10 cellular contexts compared by ENCODE assay signal in genomic region chr5:84113246-84114118, GRCh38.
DNase-seq lines count a peak whose midpoint lies in the region; ATAC-seq, FAIRE-seq and TF ChIP-seq lines count a peak whose summit lies in the region.
"Had no signal": no experiment of that assay in that cellular context is flagged by ENCODE, and none has a peak within 500 bp of the region (broad histone marks: within the 10 kb centered on the region; RNA-seq: fewer than 3 reads in every experiment).

No MANE protein-coding gene starts in this region.

- H4K20me1 ChIP-seq in astrocyte (ENCODE audit: insufficient read depth, low read length), result peaks cover 9% of the 10 kb centered on the region
- H4K20me1 ChIP-seq in SK-N-SH (ENCODE audit: insufficient read depth), result no peaks in the 10 kb centered on the region

- POLR2A ChIA-PET in SK-N-SH (lab: Yijun Ruan, JAX), result no interaction called here

- no peak for ATAC-seq in stimulated activated memory B cell treated with anti-CD40 and anti-IgM and Interleukin-4, amounts not matched to agents 10 μg/mL and 1 μg/mL and 100 μg/mL, for 72 hours
- ATAC-seq: activated naive CD4-positive, alpha-beta T cell treated with anti-CD3 and anti-CD28 coated beads, Interleukin-2, amount 50 U/mL, for 72 hours had no signal

- H3K27ac ChIP-seq in astrocyte (ENCODE audit: low read depth, low read length), result no peak overlapping the region
- H3K27ac ChIP-seq in SK-N-SH (ENCODE audit: low read depth in 2 of 2, low read length in 1 of 2), result no peak overlapping the region

- no peak overlapping the region for H3K27ac Mint-ChIP-seq in astrocyte (ENCODE audit: unreplicated experiment)
- H3K27ac Mint-ChIP-seq in chondrocyte (ENCODE audit: unreplicated experiment), result no peak overlapping the region
- no peak overlapping the region for H3K27ac Mint-ChIP-seq in stimulated activated memory B cell treated with anti-CD40 and anti-IgM and Interleukin-4, amounts not matched to agents 10 μg/mL and 1 μg/mL and 100 μg/mL, for 72 hours
- H3K27ac Mint-ChIP-seq: activated naive CD4-positive, alpha-beta T cell treated with anti-CD3 and anti-CD28 coated beads, Interleukin-2, amount 50 U/mL, for 72 hours; CD4-positive, CD25-positive, alpha-beta regulatory T cell had no signal

- DNase-seq in ELF-1 (ENCODE audit: low read depth, low spot score) (peak; percentile 62), NCI-H2081 (lab: John Stamatoyannopoulos, UW) (peak; percentile 46 to 83), astrocyte (ENCODE audit: low read depth) (peak; percentile 68), iris pigment epithelial cell (ENCODE audit: low read depth) (peak; percentile 41), H4 (ENCODE audit: low spot score) (no peak), SK-N-SH (no peak), chondrocyte (ENCODE audit: low spot score) (no peak)
- DNase-seq: CD4-positive, CD25-positive, alpha-beta regulatory T cell had no signal

- H3K4me1 Mint-ChIP-seq in astrocyte (ENCODE audit: low read depth, unreplicated experiment), result peaks cover 13% of the 10 kb centered on the region
- peaks cover 30% of the 10 kb centered on the region for H3K4me1 Mint-ChIP-seq in chondrocyte (ENCODE audit: low read depth)
- H3K4me1 Mint-ChIP-seq in stimulated activated memory B cell treated with anti-CD40 and anti-IgM and Interleukin-4, amounts not matched to agents 10 μg/mL and 1 μg/mL and 100 μg/mL, for 72 hours, result no peaks in the 10 kb centered on the region
- H3K4me1 Mint-ChIP-seq: CD4-positive, CD25-positive, alpha-beta regulatory T cell had no signal

- TF ChIP-seq RAD21 in SK-N-SH (IDR thresholded peaks at IDR 0.05; ENCODE audit: low read length), result no peak

- H3K27me3 Mint-ChIP-seq in astrocyte (ENCODE audit: low read depth, unreplicated experiment) (no peaks in the 10 kb centered on the region), chondrocyte (ENCODE audit: low read depth) (no peaks in the 10 kb centered on the region)
- no peaks in the 10 kb centered on the region for H3K27me3 Mint-ChIP-seq in stimulated activated memory B cell treated with anti-CD40 and anti-IgM and Interleukin-4, amounts not matched to agents 10 μg/mL and 1 μg/mL and 100 μg/mL, for 72 hours
- H3K27me3 Mint-ChIP-seq: CD4-positive, CD25-positive, alpha-beta regulatory T cell had no signal

- H3F3A ChIP-seq in SK-N-SH (replicated peaks; ENCODE audit: insufficient read depth), result no peaks in the 10 kb centered on the region

- H3K9me2 ChIP-seq in SK-N-SH, result no peaks in the 10 kb centered on the region

- TF ChIP-seq EP300 in SK-N-SH (IDR thresholded peaks at IDR 0.05; ENCODE audit: borderline replicate concordance in 1 of 2, low read depth in 1 of 2, low read length in 1 of 2), result no peak

- H3K9ac ChIP-seq in astrocyte (ENCODE audit: low read length) (no peak overlapping the region), SK-N-SH (no peak overlapping the region)

- H3K36me3 Mint-ChIP-seq in astrocyte (ENCODE audit: low read depth, unreplicated experiment), result peaks cover 4% of the 10 kb centered on the region
- peaks cover 14% of the 10 kb centered on the region for H3K36me3 Mint-ChIP-seq in chondrocyte (ENCODE audit: low read depth)
- H3K36me3 Mint-ChIP-seq in stimulated activated memory B cell treated with anti-CD40 and anti-IgM and Interleukin-4, amounts not matched to agents 10 μg/mL and 1 μg/mL and 100 μg/mL, for 72 hours, result no peaks in the 10 kb centered on the region
- H3K36me3 Mint-ChIP-seq: activated naive CD4-positive, alpha-beta T cell treated with anti-CD3 and anti-CD28 coated beads, Interleukin-2, amount 50 U/mL, for 72 hours; CD4-positive, CD25-positive, alpha-beta regulatory T cell had no signal

- H3K4me2 ChIP-seq in astrocyte (ENCODE audit: low read length), result peak overlapping the region; percentile 57
- H3K4me2 ChIP-seq in SK-N-SH, result no peak overlapping the region

- H2AFZ ChIP-seq in astrocyte (ENCODE audit: low read depth, low read length) (no peak overlapping the region), SK-N-SH (ENCODE audit: low read depth) (no peak overlapping the region)

- WGBS in SK-N-SH (ENCODE audit: low lambda C conversion rate), result 82% methylated on average over 7 of the region's 7 CpGs

- CTCF ChIA-PET in SK-N-SH (lab: Yijun Ruan, JAX), result interaction anchor here (0.6 to 1.4 kb wide), 3 partner anchors 12 to 374 kb away, joined by 3 to 4 read pairs (median 3); no protein-coding TSS in a partner anchor

- TF ChIP-seq CTCF in astrocyte (IDR thresholded peaks at IDR 0.05; ENCODE audit: insufficient read depth, low read depth, low read length) (no peak), SK-N-SH (IDR thresholded peaks at IDR 0.05) (no peak), chondrocyte (IDR thresholded peaks at IDR 0.05) (no peak)

- H3K4me1 ChIP-seq in astrocyte (ENCODE audit: insufficient read depth, low read length) (peaks cover 15% of the 10 kb centered on the region), SK-N-SH (ENCODE audit: control insufficient read depth in 1 of 2, insufficient read depth in 2 of 2, low read depth in 1 of 2, low read length in 1 of 2) (no peaks in the 10 kb centered on the region; a peak in 1 of 4 replicates)

- H3K79me2 ChIP-seq in astrocyte (ENCODE audit: insufficient read depth, low read length), result no peaks in the 10 kb centered on the region
- H3K79me2 ChIP-seq in SK-N-SH (ENCODE audit: insufficient read depth), result no peaks in the 10 kb centered on the region; the same call in none of the 2 replicates

- no peak for FAIRE-seq in astrocyte (lab: Jason Lieb, UNC)

- H3K9me3 Mint-ChIP-seq in astrocyte (ENCODE audit: unreplicated experiment) (no peaks in the 10 kb centered on the region), chondrocyte (ENCODE audit: low read depth) (no peaks in the 10 kb centered on the region)
- H3K9me3 Mint-ChIP-seq in stimulated activated memory B cell treated with anti-CD40 and anti-IgM and Interleukin-4, amounts not matched to agents 10 μg/mL and 1 μg/mL and 100 μg/mL, for 72 hours, result peaks cover 4% of the 10 kb centered on the region

- no peak overlapping the region for H3K4me3 Mint-ChIP-seq in astrocyte (ENCODE audit: unreplicated experiment)
- H3K4me3 Mint-ChIP-seq in chondrocyte (ENCODE audit: unreplicated experiment), result no peak overlapping the region
- no peak overlapping the region for H3K4me3 Mint-ChIP-seq in stimulated activated memory B cell treated with anti-CD40 and anti-IgM and Interleukin-4, amounts not matched to agents 10 μg/mL and 1 μg/mL and 100 μg/mL, for 72 hours
- H3K4me3 Mint-ChIP-seq: CD4-positive, CD25-positive, alpha-beta regulatory T cell had no signal

- H3K4me3 ChIP-seq in astrocyte (ENCODE audit: insufficient read depth, low read depth, low read length), result no peak overlapping the region
- no peak overlapping the region for H3K4me3 ChIP-seq in SK-N-SH (ENCODE audit: low read depth in 2 of 2, low read length in 1 of 2)

- H3K27me3 ChIP-seq in astrocyte (ENCODE audit: insufficient read depth, low read length), result no peaks in the 10 kb centered on the region
- H3K27me3 ChIP-seq in SK-N-SH (ENCODE audit: insufficient read depth), result no peaks in the 10 kb centered on the region

- H3K36me3 ChIP-seq in astrocyte (ENCODE audit: insufficient read depth, low read length) (no peaks in the 10 kb centered on the region), SK-N-SH (replicated peaks in 1 of 2; ENCODE audit: control insufficient read depth in 1 of 2, insufficient read depth in 2 of 2, low read length in 1 of 2) (peaks cover 5 to 10% of the 10 kb centered on the region in 2 experiments)

- H3K9me3 ChIP-seq in astrocyte (ENCODE audit: insufficient read depth, low read depth, low read length), result no peaks in the 10 kb centered on the region
- no peaks in the 10 kb centered on the region for H3K9me3 ChIP-seq in SK-N-SH

TF ChIP-seq in SK-N-SH, 30 proteins besides CTCF, POLR2A, EP300 and RAD21 (continues in another document):
- TF ChIP-seq RCOR1 (IDR thresholded peaks at IDR 0.05; ENCODE audit: low read length), result no peak
- no peak for TF ChIP-seq TCF12 (IDR thresholded peaks at IDR 0.05)
- TF ChIP-seq FOSL2 (IDR thresholded peaks at IDR 0.05; ENCODE audit: borderline replicate concordance, low read depth), result no peak
- no peak for TF ChIP-seq FOXM1 (IDR thresholded peaks at IDR 0.05; ENCODE audit: low read depth)
- no peak for TF ChIP-seq POLR2AphosphoS5 (IDR thresholded peaks at IDR 0.05; ENCODE audit: low read depth, low read length)
- TF ChIP-seq FOXJ3 (CRISPR knock-in tag; IDR thresholded peaks at IDR 0.05), result no peak
- no peak for TF ChIP-seq MEF2A (IDR thresholded peaks at IDR 0.05; ENCODE audit: borderline replicate concordance, low read depth)
- no peak for TF ChIP-seq TAF1 (IDR thresholded peaks at IDR 0.05; ENCODE audit: borderline replicate concordance, low read depth, low read length)
- TF ChIP-seq EZH2phosphoT487 (IDR thresholded peaks at IDR 0.05; ENCODE audit: borderline replicate concordance, low read depth), result no peak
- TF ChIP-seq PBX3 (IDR thresholded peaks at IDR 0.05), result no peak

Comparison
In these comparisons a context has a peak if more than half of its experiments do, and no peak if none do; other contexts are left out.
1. DNase-seq: peak in ELF-1 (single experiment), NCI-H2081 (2 of 2), astrocyte (single experiment) and iris pigment epithelial cell (single experiment); none in H4 (single experiment), SK-N-SH (single experiment) and chondrocyte (single experiment).